Comparison of ENCODE assay signal across 12 cellular contexts in the genomic region with DNA sequence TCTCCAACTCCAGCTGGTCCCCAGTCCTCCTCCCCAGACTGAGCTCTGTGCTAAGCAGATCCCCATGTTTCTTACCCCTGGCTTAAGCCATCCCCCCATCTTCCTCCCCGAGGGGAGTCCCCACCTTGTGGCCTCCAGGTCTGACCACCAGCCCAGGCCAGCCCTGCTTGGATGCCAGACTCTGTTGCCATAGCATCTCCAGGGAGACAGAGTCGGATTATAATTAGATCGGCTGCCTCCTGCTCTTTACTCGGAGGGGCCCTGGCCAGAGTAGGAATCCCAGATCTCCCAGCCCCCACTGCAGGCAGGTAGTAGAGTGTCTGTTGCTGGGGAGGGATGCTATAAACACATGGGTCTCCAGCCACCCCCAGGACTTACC. TPM values are rescaled to one million over a fixed set of nuclear protein-coding genes. Genes with fewer than 3 reads are reported as not detected.
DNase-seq lines count a peak whose midpoint lies in the region; ATAC-seq, FAIRE-seq and TF ChIP-seq lines count a peak whose summit lies in the region.
"Had no signal": no experiment of that assay in that cellular context is flagged by ENCODE, and none has a peak within 500 bp of the region (broad histone marks: within the 10 kb centered on the region; RNA-seq: fewer than 3 reads in every experiment).

No MANE protein-coding gene starts in this region.

- H3K27me3 Mint-ChIP-seq in astrocyte (ENCODE audit: low read depth, unreplicated experiment) (peaks cover under 1% of the 10 kb centered on the region), Calu3 (ENCODE audit: unreplicated experiment) (peaks cover 6% of the 10 kb centered on the region)
- H3K27me3 Mint-ChIP-seq in activated CD4-positive, alpha-beta T cell treated with anti-CD3 and anti-CD28 coated beads, Interleukin-2, amount 10 ng/mL, durations not matched to agents 7 days and 5 days = peaks cover under 1% of the 10 kb centered on the region

- H3K36me3 ChIP-seq in HUES64 (ENCODE audit: insufficient read depth, low read length) (no peaks in the 10 kb centered on the region), astrocyte (ENCODE audit: insufficient read depth, low read length) (no peaks in the 10 kb centered on the region), hepatocyte (replicated peaks; ENCODE audit: insufficient read depth, low read depth) (no peaks in the 10 kb centered on the region), gastrocnemius medialis (peaks cover 0 to 30% of the 10 kb centered on the region in 2 donors)

- no TSS peak for BruUV-seq in Calu3 (replicated peaks; lab: Mats Ljungman, UMichigan)

- CTCF ChIA-PET in Calu3 (lab: Charles Lee) = no interaction called here
- CTCF ChIA-PET in activated CD4-positive, alpha-beta T cell treated with anti-CD3 and anti-CD28 coated beads, Interleukin-2, amount 10 ng/mL, durations not matched to agents 7 days and 5 days (lab: Charles Lee) = no interaction called here

- H3K4me3 Mint-ChIP-seq in astrocyte (ENCODE audit: unreplicated experiment) (peak overlapping the region; percentile 77), Calu3 (ENCODE audit: low read depth, unreplicated experiment) (no peak overlapping the region)
- no peak overlapping the region for H3K4me3 Mint-ChIP-seq in activated CD4-positive, alpha-beta T cell treated with anti-CD3 and anti-CD28 coated beads, Interleukin-2, amount 10 ng/mL, durations not matched to agents 7 days and 5 days

- no peaks in the 10 kb centered on the region for H3K9me3 Mint-ChIP-seq in astrocyte (ENCODE audit: unreplicated experiment)
- H3K9me3 Mint-ChIP-seq in Calu3 (ENCODE audit: low read depth, unreplicated experiment) = no peaks in the 10 kb centered on the region
- no peaks in the 10 kb centered on the region for H3K9me3 Mint-ChIP-seq in activated CD4-positive, alpha-beta T cell treated with anti-CD3 and anti-CD28 coated beads, Interleukin-2, amount 10 ng/mL, durations not matched to agents 7 days and 5 days
- H3K9me3 Mint-ChIP-seq: naive thymus-derived CD8-positive, alpha-beta T cell had no signal

- no peak for ATAC-seq in gastrocnemius medialis
- no peak for ATAC-seq in GM18502 (IDR thresholded peaks at IDR 0.05; ENCODE audit: poor library complexity, unreplicated experiment)
- no peak for ATAC-seq in HG03097 (IDR thresholded peaks at IDR 0.05; ENCODE audit: low FRiP score, unreplicated experiment)
- ATAC-seq: HCT116; naive thymus-derived CD8-positive, alpha-beta T cell had no signal

- in situ Hi-C loops in gastrocnemius medialis (cut with MboI; ENCODE audit: low sequenced_read_pairs in 4 of 4) = loop anchor here in 1 of 4 donors (10.0 kb wide), 1 partner anchor 101 kb away; the partner anchor contains the start of gene C3orf62

- no peaks in the 10 kb centered on the region for H3K9me2 ChIP-seq in hepatocyte (replicated peaks; ENCODE audit: insufficient read depth)

- peak overlapping the region; percentile 13; the same call in 1 of the 2 replicates for H3K4me3 ChIP-seq in HUES64 (ENCODE audit: low read length)
- peak overlapping the region; percentile 5 for H3K4me3 ChIP-seq in astrocyte (ENCODE audit: insufficient read depth, low read depth, low read length)
- no peak overlapping the region for H3K4me3 ChIP-seq in hepatocyte
- peak overlapping the region in 2 of 4 donors; percentile 16 to 59 for H3K4me3 ChIP-seq in gastrocnemius medialis

- H3K4me1 ChIP-seq in HUES64 (ENCODE audit: insufficient read depth, low read length) (peaks cover 23% of the 10 kb centered on the region; the same call in 1 of the 2 replicates), astrocyte (ENCODE audit: insufficient read depth, low read length) (peaks cover 38% of the 10 kb centered on the region), hepatocyte (ENCODE audit: insufficient read depth) (peaks cover 33% of the 10 kb centered on the region), gastrocnemius medialis (peaks cover 33 to 39% of the 10 kb centered on the region in 2 donors)

- H3K79me2 ChIP-seq in astrocyte (ENCODE audit: insufficient read depth, low read length) (peaks cover 12% of the 10 kb centered on the region), hepatocyte (peaks cover 40% of the 10 kb centered on the region)

- H3K27me3 ChIP-seq in HUES64 (ENCODE audit: insufficient read depth, low read length) (no peaks in the 10 kb centered on the region), astrocyte (ENCODE audit: insufficient read depth, low read length) (no peaks in the 10 kb centered on the region), hepatocyte (no peaks in the 10 kb centered on the region), gastrocnemius medialis (no peaks in the 10 kb centered on the region)

- H3K9me3 ChIP-seq in HUES64 (ENCODE audit: insufficient read depth, low read depth, low read length) (no peaks in the 10 kb centered on the region), astrocyte (ENCODE audit: insufficient read depth, low read depth, low read length) (no peaks in the 10 kb centered on the region), hepatocyte (ENCODE audit: low read depth) (no peaks in the 10 kb centered on the region), gastrocnemius medialis (no peaks in the 10 kb centered on the region)

- H3K9ac ChIP-seq in HUES64 (ENCODE audit: low read depth, low read length) (peak overlapping the region; percentile 39; the same call in 1 of the 2 replicates), astrocyte (ENCODE audit: low read length) (peak overlapping the region; percentile 8)

- no peak for FAIRE-seq in astrocyte (lab: Jason Lieb, UNC)

- H2AFZ ChIP-seq in astrocyte (ENCODE audit: low read depth, low read length) = no peak overlapping the region
- no peak overlapping the region for H2AFZ ChIP-seq in hepatocyte

- H3K36me3 Mint-ChIP-seq in astrocyte (ENCODE audit: low read depth, unreplicated experiment) (peaks cover 24% of the 10 kb centered on the region), Calu3 (ENCODE audit: insufficient read depth, unreplicated experiment) (peaks cover 6% of the 10 kb centered on the region)
- no peaks in the 10 kb centered on the region for H3K36me3 Mint-ChIP-seq in activated CD4-positive, alpha-beta T cell treated with anti-CD3 and anti-CD28 coated beads, Interleukin-2, amount 10 ng/mL, durations not matched to agents 7 days and 5 days (ENCODE audit: low read depth)
- H3K36me3 Mint-ChIP-seq: naive thymus-derived CD8-positive, alpha-beta T cell had no signal

- H3K4me2 ChIP-seq in astrocyte (ENCODE audit: low read length) (peak overlapping the region; percentile 98), hepatocyte (peak overlapping the region; percentile 97)

- intact Hi-C loops in gastrocnemius medialis (cut with DNase I; ENCODE audit: low total_unique reads) (no loop called here), Calu3 (cut with micrococcal nuclease; ENCODE audit: unreplicated experiment) (loop anchor here (5.0 to 10.0 kb wide), 2 partner anchors 104 to 271 kb away; partner anchors contain the start of gene C3orf62)

- H3K4me1 Mint-ChIP-seq in astrocyte (ENCODE audit: low read depth, unreplicated experiment) (peaks cover 16% of the 10 kb centered on the region), Calu3 (ENCODE audit: low read depth, unreplicated experiment) (no peaks in the 10 kb centered on the region)
- H3K4me1 Mint-ChIP-seq in activated CD4-positive, alpha-beta T cell treated with anti-CD3 and anti-CD28 coated beads, Interleukin-2, amount 10 ng/mL, durations not matched to agents 7 days and 5 days = peaks cover 14% of the 10 kb centered on the region

- TF ChIP-seq POLR2A in gastrocnemius medialis (IDR thresholded peaks at IDR 0.05) = no peak

- WGBS in HUES64 = 64% methylated on average over 4 of the region's 4 CpGs
- 44% methylated on average over 4 of the region's 4 CpGs for WGBS in hepatocyte (ENCODE audit: low lambda C conversion rate, missing lambda C conversion rate)

- peak; percentile 27 for DNase-seq in astrocyte (ENCODE audit: low read depth)
- DNase-seq in hepatocyte (ENCODE audit: low spot score) = no peak
- no peak for DNase-seq in gastrocnemius medialis
- DNase-seq in Calu3 = no peak
- DNase-seq in activated CD4-positive, alpha-beta T cell treated with anti-CD3 and anti-CD28 coated beads, Interleukin-2, amount 10 ng/mL, durations not matched to agents 7 days and 5 days = no peak
- DNase-seq: activated gamma-delta T cell, T1000 had no signal

- H3K27ac ChIP-seq in HUES64 (ENCODE audit: low read depth, low read length) (peak overlapping the region; percentile 60), astrocyte (ENCODE audit: low read depth, low read length) (no peak overlapping the region), hepatocyte (peak overlapping the region; percentile 92), gastrocnemius medialis (peak overlapping the region; percentile 81 to 90 (median 88))

- peak overlapping the region; percentile 81 for H3K27ac Mint-ChIP-seq in astrocyte (ENCODE audit: unreplicated experiment)
- H3K27ac Mint-ChIP-seq in Calu3 (ENCODE audit: unreplicated experiment) = no peak overlapping the region
- no peak overlapping the region for H3K27ac Mint-ChIP-seq in activated CD4-positive, alpha-beta T cell treated with anti-CD3 and anti-CD28 coated beads, Interleukin-2, amount 10 ng/mL, durations not matched to agents 7 days and 5 days

- H4K20me1 ChIP-seq in astrocyte (ENCODE audit: insufficient read depth, low read length) = peaks cover 34% of the 10 kb centered on the region
- H4K20me1 ChIP-seq in hepatocyte (ENCODE audit: insufficient read depth, poor library complexity, severe bottlenecking) = peaks cover 8% of the 10 kb centered on the region

- POLR2A ChIA-PET in activated CD4-positive, alpha-beta T cell treated with anti-CD3 and anti-CD28 coated beads, Interleukin-2, amount 10 ng/mL, durations not matched to agents 7 days and 5 days (lab: Charles Lee) = no interaction called here

- TF ChIP-seq CTCF in astrocyte (IDR thresholded peaks at IDR 0.05; ENCODE audit: insufficient read depth, low read depth, low read length) = no peak
- no peak for TF ChIP-seq CTCF in hepatocyte (IDR thresholded peaks at IDR 0.05; ENCODE audit: poor library complexity)
- no peak for TF ChIP-seq CTCF in gastrocnemius medialis (IDR thresholded peaks at IDR 0.05 in 4 of 5, conservative IDR thresholded peaks at IDR 0.05 in 1 of 5)
- TF ChIP-seq CTCF in Calu3 (IDR thresholded peaks at IDR 0.05; ENCODE audit: unreplicated experiment) = no peak

RNA-seq across cellular contexts. Expression of gene KLHDC8B, which starts 2.4 kb away (rescaled TPM):
- 15.1 TPM for polyA plus RNA-seq in HUES64 (2013, experiment 1 of 2)
- polyA plus RNA-seq in HUES64 (2013, experiment 2 of 2) = 18.4 TPM
- total RNA-seq in astrocyte = 30.2 and 31.6 TPM in 2 replicates
- 54.6 and 72.0 TPM in 2 replicates for total RNA-seq in hepatocyte
- 86.4 and 97.1 TPM in 2 replicates for polyA plus RNA-seq in hepatocyte
- total RNA-seq in gastrocnemius medialis = 10 to 100 TPM; 15.8 to 35.8 (median 26.0) TPM
- total RNA-seq in Calu3 (2022) = 5.4 and 7.1 TPM in 2 replicates
- 1 to 10 TPM; 1.5 to 1.7 TPM for total RNA-seq in activated CD4-positive, alpha-beta T cell treated with anti-CD3 and anti-CD28 coated beads, Interleukin-2, amount 10 ng/mL, durations not matched to agents 7 days and 5 days

RNA-seq across cellular contexts. Expression of gene CCDC71, which starts 7.7 kb away (rescaled TPM):
- 27.0 TPM for polyA plus RNA-seq in HUES64 (2013, experiment 1 of 2)
- 29.1 TPM for polyA plus RNA-seq in HUES64 (2013, experiment 2 of 2)
- total RNA-seq in astrocyte = 18.5 and 20.5 TPM in 2 replicates
- total RNA-seq in hepatocyte = 36.5 and 40.9 TPM in 2 replicates
- 0.09 and 0.60 TPM in 2 replicates for polyA plus RNA-seq in hepatocyte
- 10 to 100 TPM; 20.0 to 31.0 (median 22.0) TPM for total RNA-seq in gastrocnemius medialis
- total RNA-seq in Calu3 (2022) = 19.2 and 20.2 TPM in 2 replicates
- total RNA-seq in activated CD4-positive, alpha-beta T cell treated with anti-CD3 and anti-CD28 coated beads, Interleukin-2, amount 10 ng/mL, durations not matched to agents 7 days and 5 days = 10 to 100 TPM; 21.7 to 22.2 TPM

RNA-seq across cellular contexts. Expression of gene LAMB2, which starts 40.9 kb away (rescaled TPM):
- 48.8 TPM for polyA plus RNA-seq in HUES64 (2013, experiment 1 of 2)
- 46.6 TPM for polyA plus RNA-seq in HUES64 (2013, experiment 2 of 2)
- total RNA-seq in astrocyte (344 and 391 TPM in 2 replicates), hepatocyte (343 and 396 TPM in 2 replicates), gastrocnemius medialis (100 to 1,000 TPM; 154 to 355 (median 243) TPM), Calu3 (2022) (288 and 316 TPM in 2 replicates)
- polyA plus RNA-seq in hepatocyte = 437 and 474 TPM in 2 replicates
- not detected for total RNA-seq in activated CD4-positive, alpha-beta T cell treated with anti-CD3 and anti-CD28 coated beads, Interleukin-2, amount 10 ng/mL, durations not matched to agents 7 days and 5 days
- polyA plus RNA-seq: naive thymus-derived CD8-positive, alpha-beta T cell had no signal

RNA-seq across cellular contexts. Expression of gene USP19, which starts 53.2 kb away (rescaled TPM):
- 29.4 TPM for polyA plus RNA-seq in HUES64 (2013, experiment 1 of 2)
- polyA plus RNA-seq in HUES64 (2013, experiment 2 of 2) = 26.6 TPM
- total RNA-seq in astrocyte (28.7 and 31.7 TPM in 2 replicates), hepatocyte (44.2 and 44.6 TPM in 2 replicates), gastrocnemius medialis (100 to 1,000 TPM; 100 to 188 (median 128) TPM), Calu3 (2022) (44.3 and 51.0 TPM in 2 replicates)
- 31.4 and 32.7 TPM in 2 replicates for polyA plus RNA-seq in hepatocyte
- 10 to 100 TPM; 63.5 to 72.6 TPM for total RNA-seq in activated CD4-positive, alpha-beta T cell treated with anti-CD3 and anti-CD28 coated beads, Interleukin-2, amount 10 ng/mL, durations not matched to agents 7 days and 5 days

Comparison
In these comparisons a context has a peak if more than half of its experiments do, and no peak if none do; other contexts are left out.
1. RNA of gene LAMB2, which starts 40.9 kb away (total RNA-seq): 343 to 396 TPM in hepatocyte, 344 to 391 TPM in astrocyte, 288 to 316 TPM in Calu3 and 154 to 355 TPM in gastrocnemius medialis; not detected in activated CD4-positive, alpha-beta T cell treated with anti-CD3 and anti-CD28 coated beads, Interleukin-2, amount 10 ng/mL, durations not matched to agents 7 days and 5 days; every median in the first group is over 100 times any median in the second.